Comparison of ENCODE assay signal across 1 cellular context in genomic region chr1:8003431-8004112, GRCh38.
TF ChIP-seq lines count a peak whose summit lies in the region.

No MANE protein-coding gene starts in this region.

TF ChIP-seq in IMR-90, 13 proteins besides CTCF, POLR2A, EP300 and RAD21 (continued from another document):
- TF ChIP-seq USF2 (IDR thresholded peaks at IDR 0.05; ENCODE audit: low read depth, low read length), result no peak
- TF ChIP-seq CHD1 (IDR thresholded peaks at IDR 0.05; ENCODE audit: low read depth, low read length), result no peak
- no peak for TF ChIP-seq CEBPB (IDR thresholded peaks at IDR 0.05; ENCODE audit: low read depth, low read length)
- no peak for TF ChIP-seq BHLHE40 (IDR thresholded peaks at IDR 0.05; ENCODE audit: low read depth, low read length)
- no peak for TF ChIP-seq NFE2L2 (IDR thresholded peaks at IDR 0.05; ENCODE audit: low read depth, low read length)
- TF ChIP-seq SMC3 (IDR thresholded peaks at IDR 0.05; ENCODE audit: low read depth, low read length), result no peak
- no peak for TF ChIP-seq MAZ (IDR thresholded peaks at IDR 0.05; ENCODE audit: borderline replicate concordance, low read depth, low read length)
- TF ChIP-seq MXI1 (IDR thresholded peaks at IDR 0.05; ENCODE audit: borderline replicate concordance, low read depth, low read length), result no peak
- TF ChIP-seq FOS (IDR thresholded peaks at IDR 0.05; ENCODE audit: low read depth, low read length), result no peak
- no peak for TF ChIP-seq RCOR1 (IDR thresholded peaks at IDR 0.05; ENCODE audit: insufficient replicate concordance, low read length)
- TF ChIP-seq ELK1 (IDR thresholded peaks at IDR 0.05; ENCODE audit: borderline replicate concordance, low read depth, low read length), result no peak
